8 cellular contexts compared by ENCODE assay signal in genomic region chr19:49512970-49513745, GRCh38. TPM values are rescaled to one million over a fixed set of nuclear protein-coding genes. Genes with fewer than 3 reads are reported as not detected.
DNase-seq lines count a peak whose midpoint lies in the region; ATAC-seq and TF ChIP-seq lines count a peak whose summit lies in the region.

No MANE protein-coding gene starts in this region.

- peak; percentile 86 for DNase-seq in A673 (ENCODE audit: low spot score)
- DNase-seq in GM23248: peak; percentile 47
- no peak for DNase-seq in SJSA1 (ENCODE audit: low read depth in 1 of 2, low spot score in 2 of 2)
- no peak for DNase-seq in dorsolateral prefrontal cortex
- DNase-seq in mesendoderm: peak; percentile 56
- peak; percentile 46 to 54 for DNase-seq in tibial nerve (ENCODE audit: low spot score in 2 of 2)

- no peak for TF ChIP-seq POLR2A in tibial nerve (IDR thresholded peaks at IDR 0.05)

- ATAC-seq in GM18498 (IDR thresholded peaks at IDR 0.05; ENCODE audit: unreplicated experiment) (no peak), HG03139 (IDR thresholded peaks at IDR 0.05; ENCODE audit: unreplicated experiment) (no peak)

- no peaks in the 10 kb centered on the region for H3K9me2 ChIP-seq in GM23248 (ENCODE audit: insufficient read depth)

- peaks cover 26% of the 10 kb centered on the region for H3K36me3 ChIP-seq in A673 (ENCODE audit: insufficient read depth, low read length, poor library complexity, severe bottlenecking)
- H3K36me3 ChIP-seq in GM23248 (ENCODE audit: low read depth): no peaks in the 10 kb centered on the region
- H3K36me3 ChIP-seq in SJSA1: no peaks in the 10 kb centered on the region; the same call in 1 of the 2 replicates
- H3K36me3 ChIP-seq in mesendoderm (ENCODE audit: control insufficient read depth, insufficient read depth, low read length): no peaks in the 10 kb centered on the region
- peaks cover 0 to 36% (median 0%) of the 10 kb centered on the region in 3 donors for H3K36me3 ChIP-seq in tibial nerve

- intact Hi-C loops in A673 (cut with micrococcal nuclease; ENCODE audit: unreplicated experiment): loop anchor here (10.0 kb wide), 1 partner anchor 1222 kb away; no protein-coding TSS in a partner anchor
- intact Hi-C loops in dorsolateral prefrontal cortex (cut with DNase I): no loop called here

- H2AFZ ChIP-seq in GM23248: peak overlapping the region; percentile 94

- peak overlapping the region; percentile 90 for H3K56ac ChIP-seq in mesendoderm (ENCODE audit: low read length)

- H2BK5ac ChIP-seq in mesendoderm (ENCODE audit: low read length): no peak overlapping the region

- peak overlapping the region; percentile 84 for H3K4me3 ChIP-seq in A673 (ENCODE audit: low read depth, low read length, poor library complexity, severe bottlenecking)
- H3K4me3 ChIP-seq in GM23248: peak overlapping the region; percentile 73
- peak overlapping the region; percentile 42 for H3K4me3 ChIP-seq in SJSA1
- peak overlapping the region; percentile 26 to 72 (median 57) for H3K4me3 ChIP-seq in dorsolateral prefrontal cortex
- H3K4me3 ChIP-seq in mesendoderm (ENCODE audit: low read length): peak overlapping the region; percentile 49
- H3K4me3 ChIP-seq in tibial nerve: peak overlapping the region; percentile 68 to 98 (median 84)

- peak overlapping the region; percentile 91 for H4K8ac ChIP-seq in mesendoderm (ENCODE audit: low read depth, low read length)

- H3K79me2 ChIP-seq in GM23248 (ENCODE audit: insufficient read depth): no peaks in the 10 kb centered on the region
- no peaks in the 10 kb centered on the region for H3K79me2 ChIP-seq in mesendoderm (ENCODE audit: control insufficient read depth, insufficient read depth, low read length)

- no peak overlapping the region for H4K5ac ChIP-seq in mesendoderm (ENCODE audit: low read length)

- no TSS peak for BruUV-seq in A673 (replicated peaks; lab: Mats Ljungman, UMichigan)

- H2BK120ac ChIP-seq in mesendoderm (ENCODE audit: low read depth, low read length): no peak overlapping the region

- no peak overlapping the region for H2AK5ac ChIP-seq in mesendoderm (ENCODE audit: low read length)

- H3K23ac ChIP-seq in mesendoderm (ENCODE audit: low read length): no peak overlapping the region

- WGBS in GM23248 (ENCODE audit: low coverage in 1 of 2, low lambda C conversion rate in 2 of 2, missing lambda C conversion rate in 2 of 2), 2 experiments: 0 to 2% methylated on average over 8 to 40 of the region's 50 CpGs
- no CpG with 5 or more reads among the region's 50 CpGs for WGBS in mesendoderm (ENCODE audit: extremely low coverage, insufficient coverage, low lambda C conversion rate)
- 1% methylated on average over 39 to 50 of the region's 50 CpGs for WGBS in tibial nerve, 2 donors

- POLR2A ChIA-PET in A673 (lab: Charles Lee; ENCODE audit: low non-redundant PET): no interaction called here

- no peaks in the 10 kb centered on the region for H3K9me3 ChIP-seq in A673 (ENCODE audit: low read depth, low read length, poor library complexity, severe bottlenecking)
- no peaks in the 10 kb centered on the region for H3K9me3 ChIP-seq in GM23248 (ENCODE audit: low read depth)
- no peaks in the 10 kb centered on the region for H3K9me3 ChIP-seq in SJSA1 (replicated peaks)
- no peaks in the 10 kb centered on the region for H3K9me3 ChIP-seq in tibial nerve

- no peak for TF ChIP-seq CTCF in A673 (conservative IDR thresholded peaks at IDR 0.05; ENCODE audit: low read depth, low read length)
- TF ChIP-seq CTCF in dorsolateral prefrontal cortex (IDR thresholded peaks at IDR 0.05 in 54 of 56, conservative IDR thresholded peaks at IDR 0.05 in 2 of 56; ENCODE audit: low read depth in 1 of 56, partially characterized antibody in 56 of 56): no peak
- TF ChIP-seq CTCF in tibial nerve (IDR thresholded peaks at IDR 0.05): no peak

- H3K79me1 ChIP-seq in mesendoderm (ENCODE audit: low read length): no peaks in the 10 kb centered on the region

- peak overlapping the region; percentile 55 for H3K18ac ChIP-seq in mesendoderm (ENCODE audit: low read length)

- H3K9ac ChIP-seq in GM23248: peak overlapping the region; percentile 83
- H3K9ac ChIP-seq in mesendoderm (ENCODE audit: low read length): peak overlapping the region; percentile 75

- no peak for TF ChIP-seq EP300 in tibial nerve (IDR thresholded peaks at IDR 0.05)

- CTCF ChIA-PET in A673 (lab: Charles Lee): interaction anchor here (0.5 to 0.7 kb wide), 3 partner anchors 9 to 15 kb away, joined by 3 to 7 read pairs (median 4); partner anchors contain the start of gene RCN3

- in situ Hi-C loops in GM23248 (cut with MboI): no loop called here

- H3K4ac ChIP-seq in mesendoderm (ENCODE audit: low read depth, low read length): peak overlapping the region; percentile 38

- H4K20me1 ChIP-seq in GM23248 (ENCODE audit: insufficient read depth): no peaks in the 10 kb centered on the region

- H3K4me1 ChIP-seq in A673 (ENCODE audit: insufficient read depth, low read length, poor library complexity, severe bottlenecking) (peaks cover 42% of the 10 kb centered on the region), GM23248 (ENCODE audit: insufficient read depth) (peaks cover 8% of the 10 kb centered on the region), SJSA1 (replicated peaks) (peaks cover 13% of the 10 kb centered on the region), mesendoderm (ENCODE audit: control insufficient read depth, low read depth, low read length) (no peaks in the 10 kb centered on the region), tibial nerve (peaks cover 0 to 46% (median 17%) of the 10 kb centered on the region in 4 donors)

- H2BK15ac ChIP-seq in mesendoderm (replicated peaks; ENCODE audit: low read depth): no peak overlapping the region

- H3K4me2 ChIP-seq in GM23248 (ENCODE audit: unreplicated experiment): peak overlapping the region; percentile 87
- H3K4me2 ChIP-seq in mesendoderm (ENCODE audit: low read length): peak overlapping the region; percentile 59

- no peaks in the 10 kb centered on the region for H3K27me3 ChIP-seq in A673 (replicated peaks; ENCODE audit: insufficient read depth, low read depth, low read length, poor library complexity)
- H3K27me3 ChIP-seq in GM23248 (replicated peaks; ENCODE audit: insufficient read depth): no peaks in the 10 kb centered on the region
- H3K27me3 ChIP-seq in SJSA1 (replicated peaks): no peaks in the 10 kb centered on the region
- H3K27me3 ChIP-seq in dorsolateral prefrontal cortex: peaks cover 0 to 21% (median 6%) of the 10 kb centered on the region in 45 donors
- no peaks in the 10 kb centered on the region for H3K27me3 ChIP-seq in mesendoderm (ENCODE audit: insufficient read depth, low read length, poor library complexity)
- H3K27me3 ChIP-seq in tibial nerve: no peaks in the 10 kb centered on the region

- H3K27ac ChIP-seq in A673 (ENCODE audit: low read depth, low read length, poor library complexity, severe bottlenecking): peak overlapping the region; percentile 95
- no peak overlapping the region for H3K27ac ChIP-seq in GM23248
- H3K27ac ChIP-seq in SJSA1: no peak overlapping the region
- peak overlapping the region in 44 of 59 donors; percentile 13 to 88 (median 70) for H3K27ac ChIP-seq in dorsolateral prefrontal cortex
- peak overlapping the region; percentile 89 for H3K27ac ChIP-seq in mesendoderm (ENCODE audit: low read depth, low read length)
- H3K27ac ChIP-seq in tibial nerve: peak overlapping the region; percentile 93 to 96 (median 95)

- H3F3A ChIP-seq in GM23248 (ENCODE audit: insufficient read depth): peaks cover 10% of the 10 kb centered on the region; the same call in 1 of the 2 replicates

RNA-seq across cellular contexts. Expression of gene FCGRT, which starts 0.7 kb away (rescaled TPM):
- 396 and 482 TPM in 2 replicates for total RNA-seq in A673 (2021)
- total RNA-seq in GM23248 (2014; rRNA removed; shearing (Covaris generic)): 65.4 and 75.3 TPM in 2 replicates
- 89.9 and 98.4 TPM in 2 replicates for polyA plus RNA-seq in GM23248 (2016; fragmentation: Nextera tagmentation; extraction: Ambion mirVana)
- 11.8 and 21.5 TPM in 2 replicates for total RNA-seq in SJSA1 (2014; rRNA removed; shearing (Covaris generic))
- total RNA-seq in dorsolateral prefrontal cortex: 100 to 1,000 TPM in 1 of 120 experiments, 10 to 100 TPM in 119; 22.6 to 101 (median 43.4) TPM
- 18.9 TPM for polyA plus RNA-seq in mesendoderm (2013, experiment 1 of 2)
- 16.9 TPM for polyA plus RNA-seq in mesendoderm (2013, experiment 2 of 2)
- 100 to 1,000 TPM; 231 to 410 (median 298) TPM for total RNA-seq in tibial nerve

RNA-seq across cellular contexts. Expression of gene RCN3, which starts 14.6 kb away (rescaled TPM):
- total RNA-seq in A673 (2021): 82.9 and 95.3 TPM in 2 replicates
- 570 and 656 TPM in 2 replicates for total RNA-seq in GM23248 (2014; rRNA removed; shearing (Covaris generic))
- 779 and 813 TPM in 2 replicates for polyA plus RNA-seq in GM23248 (2016; fragmentation: Nextera tagmentation; extraction: Ambion mirVana)
- 55.5 and 61.2 TPM in 2 replicates for total RNA-seq in SJSA1 (2014; rRNA removed; shearing (Covaris generic))
- 10 to 100 TPM in 49 of 120 experiments, 1 to 10 TPM in 71; 3.0 to 19.9 (median 9.2) TPM for total RNA-seq in dorsolateral prefrontal cortex
- polyA plus RNA-seq in mesendoderm (2013, experiment 1 of 2): 7.1 TPM
- 8.6 TPM for polyA plus RNA-seq in mesendoderm (2013, experiment 2 of 2)
- 100 to 1,000 TPM in 1 of 4 donors, 10 to 100 TPM in 3; 37.9 to 162 (median 49.9) TPM for total RNA-seq in tibial nerve

RNA-seq across cellular contexts. Expression of gene RPS11, which starts 16.9 kb away (rescaled TPM):
- total RNA-seq in A673 (2021) (2,088 and 2,093 TPM in 2 replicates), dorsolateral prefrontal cortex (100 to 1,000 TPM; 410 to 765 (median 576) TPM), tibial nerve (1,000 to 10,000 TPM; 3,554 to 5,283 (median 4,154) TPM)
- total RNA-seq in GM23248 (2014; rRNA removed; shearing (Covaris generic)): 1,666 and 2,372 TPM in 2 replicates
- polyA plus RNA-seq in GM23248 (2016; fragmentation: Nextera tagmentation; extraction: Ambion mirVana): 813 and 832 TPM in 2 replicates
- total RNA-seq in SJSA1 (2014; rRNA removed; shearing (Covaris generic)): 2,318 and 2,803 TPM in 2 replicates
- 3,620 TPM for polyA plus RNA-seq in mesendoderm (2013, experiment 1 of 2)
- 3,679 TPM for polyA plus RNA-seq in mesendoderm (2013, experiment 2 of 2)

RNA-seq across cellular contexts. Expression of gene RPL13A, which starts 25.8 kb away (rescaled TPM):
- total RNA-seq in A673 (2021) (2,390 and 2,393 TPM in 2 replicates), dorsolateral prefrontal cortex (1,000 to 10,000 TPM in 7 of 120 experiments, 100 to 1,000 TPM in 113; 564 to 1,173 (median 771) TPM), tibial nerve (1,000 to 10,000 TPM; 3,111 to 3,948 (median 3,333) TPM)
- 1,590 and 2,272 TPM in 2 replicates for total RNA-seq in GM23248 (2014; rRNA removed; shearing (Covaris generic))
- 893 and 894 TPM in 2 replicates for polyA plus RNA-seq in GM23248 (2016; fragmentation: Nextera tagmentation; extraction: Ambion mirVana)
- total RNA-seq in SJSA1 (2014; rRNA removed; shearing (Covaris generic)): 1,714 and 2,572 TPM in 2 replicates
- polyA plus RNA-seq in mesendoderm (2013, experiment 1 of 2): 5,150 TPM
- polyA plus RNA-seq in mesendoderm (2013, experiment 2 of 2): 5,166 TPM

RNA-seq across cellular contexts. Expression of gene FLT3LG, which starts 39.1 kb away (rescaled TPM):
- 6.5 and 6.9 TPM in 2 replicates for total RNA-seq in A673 (2021)
- total RNA-seq in GM23248 (2014; rRNA removed; shearing (Covaris generic)): 1.3 and 1.6 TPM in 2 replicates
- 4.6 and 5.7 TPM in 2 replicates for polyA plus RNA-seq in GM23248 (2016; fragmentation: Nextera tagmentation; extraction: Ambion mirVana)
- total RNA-seq in SJSA1 (2014; rRNA removed; shearing (Covaris generic)): 0.95 TPM in 1 of 2 replicates, not detected in the other
- 10 to 100 TPM in 2 of 120 experiments, 1 to 10 TPM in 118; 1.7 to 11.9 (median 4.6) TPM for total RNA-seq in dorsolateral prefrontal cortex
- polyA plus RNA-seq in mesendoderm (2013, experiment 1 of 2): 0.53 TPM
- polyA plus RNA-seq in mesendoderm (2013, experiment 2 of 2): 0.71 TPM
- 10 to 100 TPM in 2 of 4 donors, 1 to 10 TPM in 2; 3.6 to 13.8 (median 8.4) TPM for total RNA-seq in tibial nerve

Comparison
In these comparisons a context has a peak if more than half of its experiments do, and no peak if none do; other contexts are left out.
1. DNase-seq: peak in A673 (single experiment), GM23248 (single experiment), mesendoderm (single experiment) and tibial nerve (2 of 2); none in SJSA1 (0 of 2) and dorsolateral prefrontal cortex (0 of 10).
2. H3K27ac ChIP-seq: peak in A673 (single experiment), dorsolateral prefrontal cortex (44 of 59), mesendoderm (single experiment) and tibial nerve (4 of 4); none in GM23248 (single experiment) and SJSA1 (single experiment).
3. Peak in every context shown above with its lines, with median percentiles within 50 percentile points of each other: H3K4me3 ChIP-seq.